Comparison of ENCODE assay signal across 15 cellular contexts in the genomic region with DNA sequence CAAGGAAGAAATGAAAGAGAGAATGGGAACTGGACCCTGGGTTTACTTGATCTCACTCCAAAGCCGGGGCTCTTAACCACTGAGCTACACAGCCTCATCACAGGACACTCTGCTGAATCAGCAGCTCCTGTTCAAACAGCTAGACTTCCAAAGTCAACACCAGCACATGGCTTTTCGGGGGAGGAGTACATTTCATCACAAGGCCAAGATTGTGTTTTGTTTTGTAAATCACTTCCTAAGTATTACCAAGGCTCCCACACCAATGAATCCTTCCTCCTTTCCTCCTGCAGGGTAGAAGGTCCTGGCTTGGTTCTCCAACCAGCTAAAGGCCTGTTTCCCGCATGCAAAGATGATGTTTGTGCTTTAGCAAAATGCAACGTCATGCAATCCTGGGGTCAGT.
DNase-seq lines count a peak whose midpoint lies in the region; ATAC-seq and TF ChIP-seq lines count a peak whose summit lies in the region.
"Had no signal": no experiment of that assay in that cellular context is flagged by ENCODE, and none has a peak within 500 bp of the region (broad histone marks: within the 10 kb centered on the region; RNA-seq: fewer than 3 reads in every experiment).

No MANE protein-coding gene starts in this region.

- H3K27me3 ChIP-seq in HUES64 (ENCODE audit: insufficient read depth, low read length) = no peaks in the 10 kb centered on the region
- H3K27me3 ChIP-seq in endodermal cell (ENCODE audit: control insufficient read depth, insufficient read depth, low read length, poor library complexity, severe bottlenecking) = no peaks in the 10 kb centered on the region
- no peaks in the 10 kb centered on the region for H3K27me3 ChIP-seq in uterus
- H3K27me3 ChIP-seq: esophagus muscularis mucosa had no signal

- H3K27ac Mint-ChIP-seq in endodermal cell = peak overlapping the region; percentile 19
- H3K27ac Mint-ChIP-seq: T-helper 17 cell had no signal

- peak; percentile 36 for DNase-seq in AG08395 (ENCODE audit: low spot score)
- peak; percentile 68 for DNase-seq in endodermal cell
- no peak for DNase-seq in mucosa of descending colon
- DNase-seq in NCI-H345 (lab: John Stamatoyannopoulos, UW) = no peak
- no peak for DNase-seq in NCI-H2107 treated with DMSO at 0.1 percent for 48 hours (lab: John Stamatoyannopoulos, UW; ENCODE audit: unreplicated experiment)
- DNase-seq in uterus = no peak
- DNase-seq: activated CD4-positive, alpha-beta T cell treated with anti-CD3 and anti-CD28 coated beads, Interleukin-2, amount 50 U/mL, for 4 hours; NCI-H2171 treated with DMSO at 0.1 percent for 48 hours; OCI-M1; T-helper 17 cell had no signal

- H3K27me3 Mint-ChIP-seq in endodermal cell (ENCODE audit: insufficient read depth) = no peaks in the 10 kb centered on the region
- H3K27me3 Mint-ChIP-seq: central memory CD8-positive, alpha-beta T cell; natural killer cell treated with Interleukin-12 subunit alpha and Interleukin-12 subunit beta and Interleukin-15 and Interleukin-18, amount 100 ng/mL, for 72 hours; T-helper 17 cell had no signal

- H3K9ac ChIP-seq in HUES64 (ENCODE audit: low read depth, low read length) = no peak overlapping the region
- no peak overlapping the region for H3K9ac ChIP-seq in endodermal cell (ENCODE audit: extremely low read depth, low read length, poor library complexity, severe bottlenecking)

- no peak for TF ChIP-seq POLR2A in uterus (IDR thresholded peaks at IDR 0.05)

- TF ChIP-seq CTCF in endodermal cell (conservative IDR thresholded peaks at IDR 0.05) (no peak), mucosa of descending colon (IDR thresholded peaks at IDR 0.05) (no peak), uterus (IDR thresholded peaks at IDR 0.05) (no peak)

- H3K27ac ChIP-seq in HUES64 (ENCODE audit: low read depth, low read length) (peak overlapping the region; percentile 60; the same call in 1 of the 2 replicates), endodermal cell (ENCODE audit: low read depth, low read length) (no peak overlapping the region), uterus (no peak overlapping the region)

- ATAC-seq in mucosa of descending colon (peak; percentile 67), HG03095 (IDR thresholded peaks at IDR 0.05; ENCODE audit: unreplicated experiment) (no peak)
- ATAC-seq: natural killer cell treated with Interleukin-12 subunit alpha and Interleukin-12 subunit beta and Interleukin-15 and Interleukin-18, amount 100 ng/mL, for 72 hours; T-helper 17 cell had no signal

- H3K4me1 ChIP-seq in HUES64 (ENCODE audit: insufficient read depth, low read length) (peaks cover 10% of the 10 kb centered on the region), endodermal cell (ENCODE audit: control insufficient read depth, insufficient read depth, low read length) (peaks cover 9% of the 10 kb centered on the region), mucosa of descending colon (ENCODE audit: low read depth) (peaks cover 2% of the 10 kb centered on the region), uterus (peaks cover 0 to 6% of the 10 kb centered on the region in 2 donors)

- H3K36me3 ChIP-seq in HUES64 (ENCODE audit: insufficient read depth, low read length) = no peaks in the 10 kb centered on the region
- H3K36me3 ChIP-seq in endodermal cell (ENCODE audit: control insufficient read depth, insufficient read depth, low read length) = no peaks in the 10 kb centered on the region
- no peaks in the 10 kb centered on the region for H3K36me3 ChIP-seq in mucosa of descending colon (ENCODE audit: low read depth)
- H3K36me3 ChIP-seq in uterus = no peaks in the 10 kb centered on the region
- H3K36me3 ChIP-seq: esophagus muscularis mucosa had no signal

- no peaks in the 10 kb centered on the region for H3K9me3 Mint-ChIP-seq in endodermal cell
- H3K9me3 Mint-ChIP-seq: central memory CD8-positive, alpha-beta T cell; natural killer cell treated with Interleukin-12 subunit alpha and Interleukin-12 subunit beta and Interleukin-15 and Interleukin-18, amount 100 ng/mL, for 72 hours had no signal

- H3K9me3 ChIP-seq in HUES64 (ENCODE audit: insufficient read depth, low read depth, low read length) (no peaks in the 10 kb centered on the region), endodermal cell (ENCODE audit: control insufficient read depth, low read length) (no peaks in the 10 kb centered on the region), mucosa of descending colon (no peaks in the 10 kb centered on the region), uterus (no peaks in the 10 kb centered on the region)
- H3K9me3 ChIP-seq: esophagus muscularis mucosa had no signal

- no peak overlapping the region for H3K4me3 ChIP-seq in HUES64 (ENCODE audit: low read length)
- H3K4me3 ChIP-seq in endodermal cell (ENCODE audit: low read length) = no peak overlapping the region
- H3K4me3 ChIP-seq in mucosa of descending colon = no peak overlapping the region
- no peak overlapping the region for H3K4me3 ChIP-seq in uterus
- H3K4me3 ChIP-seq: esophagus muscularis mucosa had no signal

- H3K36me3 Mint-ChIP-seq in endodermal cell (ENCODE audit: low read depth) = no peaks in the 10 kb centered on the region
- H3K36me3 Mint-ChIP-seq: natural killer cell treated with Interleukin-12 subunit alpha and Interleukin-12 subunit beta and Interleukin-15 and Interleukin-18, amount 100 ng/mL, for 72 hours had no signal

- 58% methylated on average over 4 of the region's 4 CpGs for WGBS in HUES64
- WGBS in endodermal cell (ENCODE audit: insufficient coverage in 1 of 2, insufficient read length in 1 of 2), 2 experiments = 66 to 67% methylated on average over 4 of the region's 4 CpGs

- no peak overlapping the region for H3K4me3 Mint-ChIP-seq in endodermal cell
- H3K4me3 Mint-ChIP-seq: central memory CD8-positive, alpha-beta T cell; natural killer cell treated with Interleukin-12 subunit alpha and Interleukin-12 subunit beta and Interleukin-15 and Interleukin-18, amount 100 ng/mL, for 72 hours; T-helper 17 cell had no signal

- intact Hi-C loops in mucosa of descending colon (cut with DNase I, micrococcal nuclease) (no loop called here), uterus (cut with DNase I; ENCODE audit: low total_unique reads) (no loop called here)

- peaks cover 36% of the 10 kb centered on the region for H3K4me1 Mint-ChIP-seq in endodermal cell

Comparison
In these comparisons a context has a peak if more than half of its experiments do, and no peak if none do; other contexts are left out.
1. DNase-seq: peak in AG08395 (single experiment) and endodermal cell (single experiment); none in mucosa of descending colon (0 of 3), NCI-H345 (single experiment), NCI-H2107 treated with DMSO at 0.1 percent for 48 hours (single experiment) and uterus (0 of 2).